ENCODE assay signal across 15 cellular contexts in genomic region chr4:151887816-151888180, GRCh38.
DNase-seq lines count a peak whose midpoint lies in the region; ATAC-seq lines count a peak whose summit lies in the region.
"Had no signal": no experiment of that assay in that cellular context is flagged by ENCODE, and none has a peak within 500 bp of the region (broad histone marks: within the 10 kb centered on the region; RNA-seq: fewer than 3 reads in every experiment).

No MANE protein-coding gene starts in this region.

- H2BK120ac ChIP-seq in mesenchymal stem cell (ENCODE audit: low read depth, low read length) = no peak overlapping the region

- H3K27me3 Mint-ChIP-seq in activated naive CD4-positive, alpha-beta T cell treated with anti-CD3 and anti-CD28 coated beads for 36 hours (ENCODE audit: low read depth) = no peaks in the 10 kb centered on the region
- no peaks in the 10 kb centered on the region for H3K27me3 Mint-ChIP-seq in stimulated activated naive CD8-positive, alpha-beta T cell treated with anti-CD3 and anti-CD28 coated beads, Interleukin-15, amount 100 ng/mL, for 72 hours
- H3K27me3 Mint-ChIP-seq: IgD-negative memory B cell had no signal

- no peak overlapping the region for H3K9ac ChIP-seq in mesenchymal stem cell (ENCODE audit: low read length)

- intact Hi-C loops in activated naive CD4-positive, alpha-beta T cell treated with anti-CD3 and anti-CD28 coated beads for 36 hours (cut with micrococcal nuclease) = loop anchor here (1.0 to 10.0 kb wide), 3 partner anchors 213 to 1357 kb away; partner anchors contain the start of gene FBXW7

- H3K4me1 ChIP-seq in mesenchymal stem cell (ENCODE audit: control insufficient read depth, insufficient read depth, low read depth, low read length) = no peaks in the 10 kb centered on the region
- H3K4me1 ChIP-seq: gastroesophageal sphincter, left lung had no signal

- H3K9me3 ChIP-seq in mesenchymal stem cell (ENCODE audit: control insufficient read depth, low read length) = peaks cover 6% of the 10 kb centered on the region
- H3K9me3 ChIP-seq: gastroesophageal sphincter, left lung, suprapubic skin had no signal

- no peak overlapping the region for H3K4me2 ChIP-seq in mesenchymal stem cell (ENCODE audit: low read length, poor library complexity, severe bottlenecking)

- WGBS in mesenchymal stem cell = 90% methylated on average over 3 of the region's 3 CpGs

- peak overlapping the region; percentile 28 for H3K27ac Mint-ChIP-seq in activated naive CD4-positive, alpha-beta T cell treated with anti-CD3 and anti-CD28 coated beads for 36 hours
- H3K27ac Mint-ChIP-seq in stimulated activated naive CD8-positive, alpha-beta T cell treated with anti-CD3 and anti-CD28 coated beads, Interleukin-15, amount 100 ng/mL, for 72 hours = no peak overlapping the region
- H3K27ac Mint-ChIP-seq: IgD-negative memory B cell had no signal

- ATAC-seq in HG02571 (IDR thresholded peaks at IDR 0.05; ENCODE audit: unreplicated experiment) (peak; percentile 8), HG03354 (IDR thresholded peaks at IDR 0.05; ENCODE audit: poor library complexity, severe bottlenecking, unreplicated experiment) (peak; percentile 16)
- ATAC-seq in stimulated activated naive CD8-positive, alpha-beta T cell treated with anti-CD3 and anti-CD28 coated beads, Interleukin-15, amount 100 ng/mL, for 72 hours = peak; percentile 5
- ATAC-seq: gastroesophageal sphincter had no signal

- H3K4me3 ChIP-seq in mesenchymal stem cell (ENCODE audit: insufficient read depth in 1 of 2, low read depth in 1 of 2, low read length in 2 of 2) = no peak overlapping the region
- H3K4me3 ChIP-seq: gastroesophageal sphincter, left lung, suprapubic skin had no signal

- CTCF ChIA-PET in activated naive CD4-positive, alpha-beta T cell treated with anti-CD3 and anti-CD28 coated beads for 36 hours (lab: Charles Lee) = interaction anchor here (0.6 kb wide), 1 partner anchor 483 kb away, joined by 4 read pairs; no protein-coding TSS in a partner anchor

- peaks cover 15% of the 10 kb centered on the region for H3K4me1 Mint-ChIP-seq in activated naive CD4-positive, alpha-beta T cell treated with anti-CD3 and anti-CD28 coated beads for 36 hours (ENCODE audit: low read depth)
- H3K4me1 Mint-ChIP-seq in stimulated activated naive CD8-positive, alpha-beta T cell treated with anti-CD3 and anti-CD28 coated beads, Interleukin-15, amount 100 ng/mL, for 72 hours = peaks cover 14% of the 10 kb centered on the region

- H3K36me3 ChIP-seq in mesenchymal stem cell (ENCODE audit: control insufficient read depth in 1 of 2, insufficient read depth in 2 of 2, low read depth in 1 of 2, low read length in 2 of 2) = no peaks in the 10 kb centered on the region
- H3K36me3 ChIP-seq: gastroesophageal sphincter, left lung, suprapubic skin had no signal

- H3K27ac ChIP-seq in mesenchymal stem cell (ENCODE audit: low read length, poor library complexity, severe bottlenecking) = no peak overlapping the region
- H3K27ac ChIP-seq: gastroesophageal sphincter, left lung, suprapubic skin had no signal

- H3K23ac ChIP-seq in mesenchymal stem cell (ENCODE audit: low read length in 2 of 2) = no peak overlapping the region

- H3K79me1 ChIP-seq in mesenchymal stem cell (replicated peaks; ENCODE audit: low read length, poor library complexity, severe bottlenecking) = no peaks in the 10 kb centered on the region

- no peak overlapping the region for H3K14ac ChIP-seq in mesenchymal stem cell (ENCODE audit: low read length in 2 of 2)

- H2AFZ ChIP-seq in mesenchymal stem cell (ENCODE audit: low read depth, low read length) = no peak overlapping the region

- H3K9me3 Mint-ChIP-seq in activated naive CD4-positive, alpha-beta T cell treated with anti-CD3 and anti-CD28 coated beads for 36 hours = peaks cover 4% of the 10 kb centered on the region
- H3K9me3 Mint-ChIP-seq in stimulated activated naive CD8-positive, alpha-beta T cell treated with anti-CD3 and anti-CD28 coated beads, Interleukin-15, amount 100 ng/mL, for 72 hours = no peaks in the 10 kb centered on the region

- no peak overlapping the region for H3K4ac ChIP-seq in mesenchymal stem cell (ENCODE audit: low read depth in 1 of 2, low read length in 2 of 2)

- DNase-seq in activated naive CD4-positive, alpha-beta T cell treated with anti-CD3 and anti-CD28 coated beads for 36 hours = no peak
- DNase-seq in activated naive CD4-positive, alpha-beta T cell treated with Interleukin-2 at 50 U/mL for 16 hours = no peak
- no peak for DNase-seq in stimulated activated naive CD8-positive, alpha-beta T cell treated with anti-CD3 and anti-CD28 coated beads, Interleukin-15, amount 100 ng/mL, for 72 hours
- no peak for DNase-seq in stimulated activated CD4-positive, alpha-beta T cell treated with anti-CD3 and anti-CD28 coated beads, Interleukin-1b, Interleukin-23, amount 100 ng/mL, for 48 hours
- DNase-seq in NCI-H2029 treated with DMSO at 0.1 percent for 48 hours (lab: John Stamatoyannopoulos, UW) (no peak), mesenchymal stem cell (no peak)
- DNase-seq: activated effector memory CD4-positive, alpha-beta T cell treated with Interleukin-2 at 50 U/mL for 16 hours; left lung; NCI-H1930; stimulated activated CD4-positive, alpha-beta T cell treated with anti-CD3 and anti-CD28 coated beads, Interleukin-2, amount 100 ng/mL, for 48 hours had no signal

- peaks cover 10 to 11% of the 10 kb centered on the region in 2 experiments for H3K27me3 ChIP-seq in mesenchymal stem cell (ENCODE audit: control insufficient read depth in 1 of 2, insufficient read depth in 1 of 2, low read length in 2 of 2)
- H3K27me3 ChIP-seq: gastroesophageal sphincter, left lung, suprapubic skin had no signal

- H2BK15ac ChIP-seq in mesenchymal stem cell (ENCODE audit: low read depth, poor library complexity, severe bottlenecking) = no peak overlapping the region

- H3K36me3 Mint-ChIP-seq in activated naive CD4-positive, alpha-beta T cell treated with anti-CD3 and anti-CD28 coated beads for 36 hours (ENCODE audit: low read depth) = no peaks in the 10 kb centered on the region
- H3K36me3 Mint-ChIP-seq: IgD-negative memory B cell had no signal

- no peak overlapping the region for H2AK5ac ChIP-seq in mesenchymal stem cell (ENCODE audit: low read length, severe bottlenecking)

- no peak overlapping the region for H4K91ac ChIP-seq in mesenchymal stem cell (ENCODE audit: low read length)

- no peak overlapping the region for H2BK5ac ChIP-seq in mesenchymal stem cell (ENCODE audit: low read depth, low read length, poor library complexity, severe bottlenecking)

- no peak overlapping the region for H3K18ac ChIP-seq in mesenchymal stem cell (ENCODE audit: low read depth in 1 of 2, low read length in 2 of 2)

- no peak overlapping the region for H4K8ac ChIP-seq in mesenchymal stem cell (ENCODE audit: low read length)

- no peak overlapping the region for H3K4me3 Mint-ChIP-seq in activated naive CD4-positive, alpha-beta T cell treated with anti-CD3 and anti-CD28 coated beads for 36 hours
- H3K4me3 Mint-ChIP-seq in stimulated activated naive CD8-positive, alpha-beta T cell treated with anti-CD3 and anti-CD28 coated beads, Interleukin-15, amount 100 ng/mL, for 72 hours = peak overlapping the region; percentile 27 to 44

- H2BK12ac ChIP-seq in mesenchymal stem cell (ENCODE audit: low read length in 2 of 2) = no peak overlapping the region
